1 cellular context compared by ENCODE assay signal in the genomic region with DNA sequence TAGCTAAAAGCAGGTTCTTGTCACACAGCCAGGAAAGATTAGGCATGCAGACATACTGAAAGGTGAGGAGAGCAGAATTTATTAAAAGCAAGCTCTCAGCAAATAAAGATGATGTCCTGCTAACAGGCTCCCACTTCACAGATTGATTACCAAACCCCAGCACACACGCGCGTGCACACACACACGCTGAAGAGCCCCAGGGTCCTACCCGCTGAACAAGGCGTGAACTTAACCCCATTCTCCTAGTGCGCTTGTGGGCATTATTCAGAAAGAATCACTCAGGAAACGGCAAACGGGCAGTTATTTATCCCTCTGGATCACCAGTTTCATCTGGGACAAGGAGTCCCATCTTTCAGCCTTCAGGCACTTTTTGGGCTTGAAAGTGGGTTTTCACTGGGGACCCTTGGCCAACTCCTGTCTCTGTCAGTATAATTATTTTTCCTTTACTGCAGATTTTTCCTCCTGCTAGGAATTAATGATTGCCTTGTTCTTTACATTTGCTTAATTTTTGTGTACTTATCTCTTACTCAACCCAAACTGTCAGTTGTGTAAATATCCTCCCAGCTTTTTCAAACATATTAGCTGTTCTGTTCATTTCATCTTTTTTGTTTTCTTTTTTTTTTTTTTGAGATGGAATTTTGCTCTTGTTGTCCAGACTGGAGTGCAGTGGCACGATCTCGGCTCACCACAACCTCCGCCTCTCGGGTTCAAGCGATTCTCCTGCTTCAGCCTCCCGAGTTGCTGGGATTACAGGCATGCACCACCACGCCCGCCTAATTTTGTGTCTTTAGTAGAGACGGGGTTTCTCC.
TF ChIP-seq lines count a peak whose summit lies in the region.

No MANE protein-coding gene starts in this region.

TF ChIP-seq in HepG2, 621 proteins besides CTCF, POLR2A, EP300 and RAD21 (continued from another document and continues in another):
- TF ChIP-seq, protein P1, sequence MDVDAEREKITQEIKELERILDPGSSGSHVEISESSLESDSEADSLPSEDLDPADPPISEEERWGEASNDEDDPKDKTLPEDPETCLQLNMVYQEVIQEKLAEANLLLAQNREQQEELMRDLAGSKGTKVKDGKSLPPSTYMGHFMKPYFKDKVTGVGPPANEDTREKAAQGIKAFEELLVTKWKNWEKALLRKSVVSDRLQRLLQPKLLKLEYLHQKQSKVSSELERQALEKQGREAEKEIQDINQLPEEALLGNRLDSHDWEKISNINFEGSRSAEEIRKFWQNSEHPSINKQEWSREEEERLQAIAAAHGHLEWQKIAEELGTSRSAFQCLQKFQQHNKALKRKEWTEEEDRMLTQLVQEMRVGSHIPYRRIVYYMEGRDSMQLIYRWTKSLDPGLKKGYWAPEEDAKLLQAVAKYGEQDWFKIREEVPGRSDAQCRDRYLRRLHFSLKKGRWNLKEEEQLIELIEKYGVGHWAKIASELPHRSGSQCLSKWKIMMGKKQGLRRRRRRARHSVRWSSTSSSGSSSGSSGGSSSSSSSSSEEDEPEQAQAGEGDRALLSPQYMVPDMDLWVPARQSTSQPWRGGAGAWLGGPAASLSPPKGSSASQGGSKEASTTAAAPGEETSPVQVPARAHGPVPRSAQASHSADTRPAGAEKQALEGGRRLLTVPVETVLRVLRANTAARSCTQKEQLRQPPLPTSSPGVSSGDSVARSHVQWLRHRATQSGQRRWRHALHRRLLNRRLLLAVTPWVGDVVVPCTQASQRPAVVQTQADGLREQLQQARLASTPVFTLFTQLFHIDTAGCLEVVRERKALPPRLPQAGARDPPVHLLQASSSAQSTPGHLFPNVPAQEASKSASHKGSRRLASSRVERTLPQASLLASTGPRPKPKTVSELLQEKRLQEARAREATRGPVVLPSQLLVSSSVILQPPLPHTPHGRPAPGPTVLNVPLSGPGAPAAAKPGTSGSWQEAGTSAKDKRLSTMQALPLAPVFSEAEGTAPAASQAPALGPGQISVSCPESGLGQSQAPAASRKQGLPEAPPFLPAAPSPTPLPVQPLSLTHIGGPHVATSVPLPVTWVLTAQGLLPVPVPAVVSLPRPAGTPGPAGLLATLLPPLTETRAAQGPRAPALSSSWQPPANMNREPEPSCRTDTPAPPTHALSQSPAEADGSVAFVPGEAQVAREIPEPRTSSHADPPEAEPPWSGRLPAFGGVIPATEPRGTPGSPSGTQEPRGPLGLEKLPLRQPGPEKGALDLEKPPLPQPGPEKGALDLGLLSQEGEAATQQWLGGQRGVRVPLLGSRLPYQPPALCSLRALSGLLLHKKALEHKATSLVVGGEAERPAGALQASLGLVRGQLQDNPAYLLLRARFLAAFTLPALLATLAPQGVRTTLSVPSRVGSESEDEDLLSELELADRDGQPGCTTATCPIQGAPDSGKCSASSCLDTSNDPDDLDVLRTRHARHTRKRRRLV (CRISPR knock-in tag; IDR thresholded peaks at IDR 0.05), result peak; percentile 71; the same call in 1 of the 2 replicates
- TF ChIP-seq MXD4 (CRISPR knock-in tag; IDR thresholded peaks at IDR 0.05), result no peak
- TF ChIP-seq JUNB (CRISPR knock-in tag; IDR thresholded peaks at IDR 0.05; ENCODE audit: borderline replicate concordance), result no peak; the same call in 1 of the 2 replicates
- peak; percentile 51; the same call in 1 of the 2 replicates for TF ChIP-seq ARNTL (CRISPR knock-in tag; IDR thresholded peaks at IDR 0.05)
- TF ChIP-seq, protein P2, sequence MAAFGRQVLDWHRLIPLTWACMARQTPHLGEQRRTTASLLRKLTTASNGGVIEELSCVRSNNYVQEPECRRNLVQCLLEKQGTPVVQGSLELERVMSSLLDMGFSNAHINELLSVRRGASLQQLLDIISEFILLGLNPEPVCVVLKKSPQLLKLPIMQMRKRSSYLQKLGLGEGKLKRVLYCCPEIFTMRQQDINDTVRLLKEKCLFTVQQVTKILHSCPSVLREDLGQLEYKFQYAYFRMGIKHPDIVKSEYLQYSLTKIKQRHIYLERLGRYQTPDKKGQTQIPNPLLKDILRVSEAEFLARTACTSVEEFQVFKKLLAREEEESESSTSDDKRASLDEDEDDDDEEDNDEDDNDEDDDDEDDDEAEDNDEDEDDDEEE (CRISPR knock-in tag; IDR thresholded peaks at IDR 0.05), result no peak
- no peak for TF ChIP-seq ZNF720 (CRISPR knock-in tag; IDR thresholded peaks at IDR 0.05)
- no peak for TF ChIP-seq HOXA7 (CRISPR knock-in tag; IDR thresholded peaks at IDR 0.05)
- TF ChIP-seq PHF21A (CRISPR knock-in tag; IDR thresholded peaks at IDR 0.05), result peak; percentile 66
- TF ChIP-seq SIX1 (CRISPR knock-in tag; IDR thresholded peaks at IDR 0.05; ENCODE audit: borderline replicate concordance), result peak; percentile 79; the same call in 1 of the 2 replicates
- TF ChIP-seq, protein P3, sequence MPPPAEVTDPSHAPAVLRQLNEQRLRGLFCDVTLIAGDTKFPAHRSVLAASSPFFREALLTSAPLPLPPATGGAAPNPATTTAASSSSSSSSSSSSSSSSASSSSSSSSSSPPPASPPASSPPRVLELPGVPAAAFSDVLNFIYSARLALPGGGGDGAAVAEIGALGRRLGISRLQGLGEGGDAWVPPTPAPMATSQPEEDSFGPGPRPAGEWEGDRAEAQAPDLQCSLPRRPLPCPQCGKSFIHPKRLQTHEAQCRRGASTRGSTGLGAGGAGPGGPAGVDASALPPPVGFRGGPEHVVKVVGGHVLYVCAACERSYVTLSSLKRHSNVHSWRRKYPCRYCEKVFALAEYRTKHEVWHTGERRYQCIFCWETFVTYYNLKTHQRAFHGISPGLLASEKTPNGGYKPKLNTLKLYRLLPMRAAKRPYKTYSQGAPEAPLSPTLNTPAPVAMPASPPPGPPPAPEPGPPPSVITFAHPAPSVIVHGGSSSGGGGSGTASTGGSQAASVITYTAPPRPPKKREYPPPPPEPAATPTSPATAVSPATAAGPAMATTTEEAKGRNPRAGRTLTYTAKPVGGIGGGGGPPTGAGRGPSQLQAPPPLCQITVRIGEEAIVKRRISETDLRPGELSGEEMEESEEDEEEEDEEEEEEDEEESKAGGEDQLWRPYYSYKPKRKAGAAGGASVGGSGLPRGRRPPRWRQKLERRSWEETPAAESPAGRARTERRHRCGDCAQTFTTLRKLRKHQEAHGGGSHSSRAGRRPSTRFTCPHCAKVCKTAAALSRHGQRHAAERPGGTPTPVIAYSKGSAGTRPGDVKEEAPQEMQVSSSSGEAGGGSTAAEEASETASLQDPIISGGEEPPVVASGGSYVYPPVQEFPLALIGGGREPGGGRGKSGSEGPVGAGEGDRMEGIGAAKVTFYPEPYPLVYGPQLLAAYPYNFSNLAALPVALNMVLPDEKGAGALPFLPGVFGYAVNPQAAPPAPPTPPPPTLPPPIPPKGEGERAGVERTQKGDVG (CRISPR knock-in tag; IDR thresholded peaks at IDR 0.05; ENCODE audit: borderline replicate concordance), result 0 out of 2 replicates have a peak, but pooled peaks have one; percentile 50
- TF ChIP-seq, protein P4, sequence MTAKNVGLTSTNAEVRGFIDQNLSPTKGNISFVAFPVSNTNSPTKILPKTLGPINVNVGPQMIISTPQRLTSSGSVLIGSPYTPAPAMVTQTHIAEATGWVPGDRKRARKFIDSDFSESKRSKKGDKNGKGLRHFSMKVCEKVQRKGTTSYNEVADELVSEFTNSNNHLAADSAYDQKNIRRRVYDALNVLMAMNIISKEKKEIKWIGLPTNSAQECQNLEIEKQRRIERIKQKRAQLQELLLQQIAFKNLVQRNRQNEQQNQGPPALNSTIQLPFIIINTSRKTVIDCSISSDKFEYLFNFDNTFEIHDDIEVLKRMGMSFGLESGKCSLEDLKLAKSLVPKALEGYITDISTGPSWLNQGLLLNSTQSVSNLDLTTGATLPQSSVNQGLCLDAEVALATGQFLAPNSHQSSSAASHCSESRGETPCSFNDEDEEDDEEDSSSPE (CRISPR knock-in tag; IDR thresholded peaks at IDR 0.05), result 0 out of 2 replicates have a peak, but pooled peaks have one; percentile 23
- TF ChIP-seq ZNF296 (CRISPR knock-in tag; conservative IDR thresholded peaks at IDR 0.05), result no peak
- TF ChIP-seq, protein P5, sequence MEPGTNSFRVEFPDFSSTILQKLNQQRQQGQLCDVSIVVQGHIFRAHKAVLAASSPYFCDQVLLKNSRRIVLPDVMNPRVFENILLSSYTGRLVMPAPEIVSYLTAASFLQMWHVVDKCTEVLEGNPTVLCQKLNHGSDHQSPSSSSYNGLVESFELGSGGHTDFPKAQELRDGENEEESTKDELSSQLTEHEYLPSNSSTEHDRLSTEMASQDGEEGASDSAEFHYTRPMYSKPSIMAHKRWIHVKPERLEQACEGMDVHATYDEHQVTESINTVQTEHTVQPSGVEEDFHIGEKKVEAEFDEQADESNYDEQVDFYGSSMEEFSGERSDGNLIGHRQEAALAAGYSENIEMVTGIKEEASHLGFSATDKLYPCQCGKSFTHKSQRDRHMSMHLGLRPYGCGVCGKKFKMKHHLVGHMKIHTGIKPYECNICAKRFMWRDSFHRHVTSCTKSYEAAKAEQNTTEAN (CRISPR knock-in tag; conservative IDR thresholded peaks at IDR 0.05), result peak; percentile 94
- TF ChIP-seq ZNF34 (CRISPR knock-in tag; IDR thresholded peaks at IDR 0.05; ENCODE audit: borderline replicate concordance), result no peak
- TF ChIP-seq ZFP82 (CRISPR knock-in tag; IDR thresholded peaks at IDR 0.05; ENCODE audit: borderline replicate concordance), result no peak; the same call in 1 of the 2 replicates
- no peak for TF ChIP-seq ZNF569 (CRISPR knock-in tag; IDR thresholded peaks at IDR 0.05; ENCODE audit: borderline replicate concordance)
- TF ChIP-seq SPEN (CRISPR knock-in tag; IDR thresholded peaks at IDR 0.05; ENCODE audit: low read depth), result 0 out of 2 replicates have a peak, but pooled peaks have one; percentile 35
- peak; percentile 48; the same call in 1 of the 2 replicates for TF ChIP-seq NR2F6 (IDR thresholded peaks at IDR 0.05)
- 0 out of 2 replicates have a peak, but pooled peaks have one; percentile 2 for TF ChIP-seq NR2F6 (CRISPR knock-in tag; IDR thresholded peaks at IDR 0.05)
- no peak; the same call in 1 of the 2 replicates for TF ChIP-seq ZSCAN29 (CRISPR knock-in tag; conservative IDR thresholded peaks at IDR 0.05)
- TF ChIP-seq, protein P6, sequence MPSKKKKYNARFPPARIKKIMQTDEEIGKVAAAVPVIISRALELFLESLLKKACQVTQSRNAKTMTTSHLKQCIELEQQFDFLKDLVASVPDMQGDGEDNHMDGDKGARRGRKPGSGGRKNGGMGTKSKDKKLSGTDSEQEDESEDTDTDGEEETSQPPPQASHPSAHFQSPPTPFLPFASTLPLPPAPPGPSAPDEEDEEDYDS (CRISPR knock-in tag; IDR thresholded peaks at IDR 0.05), result no peak
- TF ChIP-seq ZNF263 (CRISPR knock-in tag; IDR thresholded peaks at IDR 0.05), result no peak
- no peak for TF ChIP-seq ZFP37 (CRISPR knock-in tag; IDR thresholded peaks at IDR 0.05; ENCODE audit: borderline replicate concordance)
- TF ChIP-seq CCDC6 (CRISPR knock-in tag; IDR thresholded peaks at IDR 0.05), result no peak
- TF ChIP-seq MBNL3 (CRISPR knock-in tag; conservative IDR thresholded peaks at IDR 0.05), result no peak
- TF ChIP-seq, protein P7, sequence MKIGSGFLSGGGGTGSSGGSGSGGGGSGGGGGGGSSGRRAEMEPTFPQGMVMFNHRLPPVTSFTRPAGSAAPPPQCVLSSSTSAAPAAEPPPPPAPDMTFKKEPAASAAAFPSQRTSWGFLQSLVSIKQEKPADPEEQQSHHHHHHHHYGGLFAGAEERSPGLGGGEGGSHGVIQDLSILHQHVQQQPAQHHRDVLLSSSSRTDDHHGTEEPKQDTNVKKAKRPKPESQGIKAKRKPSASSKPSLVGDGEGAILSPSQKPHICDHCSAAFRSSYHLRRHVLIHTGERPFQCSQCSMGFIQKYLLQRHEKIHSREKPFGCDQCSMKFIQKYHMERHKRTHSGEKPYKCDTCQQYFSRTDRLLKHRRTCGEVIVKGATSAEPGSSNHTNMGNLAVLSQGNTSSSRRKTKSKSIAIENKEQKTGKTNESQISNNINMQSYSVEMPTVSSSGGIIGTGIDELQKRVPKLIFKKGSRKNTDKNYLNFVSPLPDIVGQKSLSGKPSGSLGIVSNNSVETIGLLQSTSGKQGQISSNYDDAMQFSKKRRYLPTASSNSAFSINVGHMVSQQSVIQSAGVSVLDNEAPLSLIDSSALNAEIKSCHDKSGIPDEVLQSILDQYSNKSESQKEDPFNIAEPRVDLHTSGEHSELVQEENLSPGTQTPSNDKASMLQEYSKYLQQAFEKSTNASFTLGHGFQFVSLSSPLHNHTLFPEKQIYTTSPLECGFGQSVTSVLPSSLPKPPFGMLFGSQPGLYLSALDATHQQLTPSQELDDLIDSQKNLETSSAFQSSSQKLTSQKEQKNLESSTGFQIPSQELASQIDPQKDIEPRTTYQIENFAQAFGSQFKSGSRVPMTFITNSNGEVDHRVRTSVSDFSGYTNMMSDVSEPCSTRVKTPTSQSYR (CRISPR knock-in tag; IDR thresholded peaks at IDR 0.05; ENCODE audit: borderline replicate concordance), result no peak
- no peak for TF ChIP-seq SSRP1 (CRISPR knock-in tag; IDR thresholded peaks at IDR 0.05)
- TF ChIP-seq RBM22 (optimal IDR thresholded peaks at IDR 0.05; ENCODE audit: low read length), result no peak
- TF ChIP-seq, protein P8, sequence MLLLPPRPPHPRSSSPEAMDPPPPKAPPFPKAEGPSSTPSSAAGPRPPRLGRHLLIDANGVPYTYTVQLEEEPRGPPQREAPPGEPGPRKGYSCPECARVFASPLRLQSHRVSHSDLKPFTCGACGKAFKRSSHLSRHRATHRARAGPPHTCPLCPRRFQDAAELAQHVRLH (CRISPR knock-in tag; IDR thresholded peaks at IDR 0.05; ENCODE audit: borderline replicate concordance, low read depth), result no peak
- TF ChIP-seq CBX2 (IDR thresholded peaks at IDR 0.05; ENCODE audit: low read depth, low read length), result no peak
- TF ChIP-seq CBX2 (CRISPR knock-in tag; IDR thresholded peaks at IDR 0.05; ENCODE audit: low read depth), result no peak
- TF ChIP-seq, protein P9, sequence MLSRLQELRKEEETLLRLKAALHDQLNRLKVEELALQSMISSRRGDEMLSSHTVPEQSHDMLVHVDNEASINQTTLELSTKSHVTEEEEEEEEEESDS (CRISPR knock-in tag; IDR thresholded peaks at IDR 0.05; ENCODE audit: borderline replicate concordance), result no peak
- peak; percentile 87 for TF ChIP-seq TCF7 (IDR thresholded peaks at IDR 0.05; ENCODE audit: low read depth)
- TF ChIP-seq RFX3 (CRISPR knock-in tag; IDR thresholded peaks at IDR 0.05), result no peak
- no peak for TF ChIP-seq SMAD1 (CRISPR knock-in tag; IDR thresholded peaks at IDR 0.05; ENCODE audit: borderline replicate concordance, low read depth)
- TF ChIP-seq ZFY (CRISPR knock-in tag; IDR thresholded peaks at IDR 0.05), result no peak
- TF ChIP-seq, protein P10, sequence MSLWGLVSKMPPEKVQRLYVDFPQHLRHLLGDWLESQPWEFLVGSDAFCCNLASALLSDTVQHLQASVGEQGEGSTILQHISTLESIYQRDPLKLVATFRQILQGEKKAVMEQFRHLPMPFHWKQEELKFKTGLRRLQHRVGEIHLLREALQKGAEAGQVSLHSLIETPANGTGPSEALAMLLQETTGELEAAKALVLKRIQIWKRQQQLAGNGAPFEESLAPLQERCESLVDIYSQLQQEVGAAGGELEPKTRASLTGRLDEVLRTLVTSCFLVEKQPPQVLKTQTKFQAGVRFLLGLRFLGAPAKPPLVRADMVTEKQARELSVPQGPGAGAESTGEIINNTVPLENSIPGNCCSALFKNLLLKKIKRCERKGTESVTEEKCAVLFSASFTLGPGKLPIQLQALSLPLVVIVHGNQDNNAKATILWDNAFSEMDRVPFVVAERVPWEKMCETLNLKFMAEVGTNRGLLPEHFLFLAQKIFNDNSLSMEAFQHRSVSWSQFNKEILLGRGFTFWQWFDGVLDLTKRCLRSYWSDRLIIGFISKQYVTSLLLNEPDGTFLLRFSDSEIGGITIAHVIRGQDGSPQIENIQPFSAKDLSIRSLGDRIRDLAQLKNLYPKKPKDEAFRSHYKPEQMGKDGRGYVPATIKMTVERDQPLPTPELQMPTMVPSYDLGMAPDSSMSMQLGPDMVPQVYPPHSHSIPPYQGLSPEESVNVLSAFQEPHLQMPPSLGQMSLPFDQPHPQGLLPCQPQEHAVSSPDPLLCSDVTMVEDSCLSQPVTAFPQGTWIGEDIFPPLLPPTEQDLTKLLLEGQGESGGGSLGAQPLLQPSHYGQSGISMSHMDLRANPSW (CRISPR knock-in tag; IDR thresholded peaks at IDR 0.05; ENCODE audit: borderline replicate concordance), result no peak
- TF ChIP-seq ZNF589 (CRISPR knock-in tag; conservative IDR thresholded peaks at IDR 0.05), result no peak
- TF ChIP-seq GTF2F1 (IDR thresholded peaks at IDR 0.05; ENCODE audit: low read length), result no peak
